Comparison of ENCODE assay signal across 8 cellular contexts in the genomic region with DNA sequence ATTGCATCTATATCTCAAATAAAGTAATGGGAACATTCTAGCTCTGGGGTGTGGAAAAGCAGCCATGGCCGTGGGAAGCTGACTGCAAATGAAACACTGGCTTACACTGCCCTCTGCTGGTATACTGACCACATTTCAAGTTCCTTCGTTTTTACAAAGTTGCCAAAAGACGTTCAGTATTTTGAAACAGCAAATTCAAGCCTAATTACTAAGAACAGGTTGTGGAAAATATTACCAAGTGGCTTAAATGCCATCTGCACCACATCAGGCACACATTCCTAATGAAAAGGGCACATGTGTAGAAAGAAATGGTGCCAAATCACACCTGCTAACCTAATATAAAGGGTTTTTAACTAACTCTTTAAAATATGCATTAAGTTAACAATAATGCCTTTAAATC.
A peak's percentile ranks its signal among the peaks of the same experiment; 100 is the strongest.
DNase-seq lines count a peak whose midpoint lies in the region; ATAC-seq and TF ChIP-seq lines count a peak whose summit lies in the region.

No MANE protein-coding gene starts in this region.

- H3K27ac Mint-ChIP-seq in Caco-2 (ENCODE audit: unreplicated experiment) (no peak overlapping the region), glutamatergic neuron (ENCODE audit: unreplicated experiment) (no peak overlapping the region)
- no peak overlapping the region for H3K27ac Mint-ChIP-seq in activated naive CD4-positive, alpha-beta T cell treated with anti-CD3 and anti-CD28 coated beads, Interleukin-2, amount 10 ng/mL, durations not matched to agents 7 days and 5 days

- no peak overlapping the region for H3K4me3 ChIP-seq in Caco-2 (ENCODE audit: low read depth, low read length)
- H3K4me3 ChIP-seq in OCI-LY7 (ENCODE audit: low read depth, low read length, poor library complexity, severe bottlenecking), result no peak overlapping the region

- POLR2A ChIA-PET in Caco-2 (lab: Charles Lee) (no interaction called here), HEK293T (lab: Yijun Ruan, JAX) (no interaction called here), OCI-LY7 (lab: Charles Lee) (interaction anchor here (0.7 to 1.0 kb wide), 3 partner anchors 87 to 483 kb away, joined by 3 to 4 read pairs (median 3); no protein-coding TSS in a partner anchor)

- H3K79me2 ChIP-seq in OCI-LY7 (ENCODE audit: insufficient read depth, low read depth, low read length), result no peaks in the 10 kb centered on the region

- H3K27me3 Mint-ChIP-seq in Caco-2 (ENCODE audit: insufficient read depth, unreplicated experiment) (peaks cover 3% of the 10 kb centered on the region), glutamatergic neuron (ENCODE audit: unreplicated experiment) (no peaks in the 10 kb centered on the region)
- no peaks in the 10 kb centered on the region for H3K27me3 Mint-ChIP-seq in activated naive CD4-positive, alpha-beta T cell treated with anti-CD3 and anti-CD28 coated beads, Interleukin-2, amount 10 ng/mL, durations not matched to agents 7 days and 5 days

- no peaks in the 10 kb centered on the region for H3K4me1 Mint-ChIP-seq in Caco-2 (ENCODE audit: low read depth, unreplicated experiment)
- no peaks in the 10 kb centered on the region for H3K4me1 Mint-ChIP-seq in activated naive CD4-positive, alpha-beta T cell treated with anti-CD3 and anti-CD28 coated beads, Interleukin-2, amount 10 ng/mL, durations not matched to agents 7 days and 5 days
- H3K4me1 Mint-ChIP-seq in glutamatergic neuron (ENCODE audit: low read depth, unreplicated experiment), result no peaks in the 10 kb centered on the region

- ATAC-seq in GM18870 (IDR thresholded peaks at IDR 0.05; ENCODE audit: unreplicated experiment), result no peak

- H2AFZ ChIP-seq in OCI-LY7 (ENCODE audit: low read length), result no peak overlapping the region

- H3K27me3 ChIP-seq in Caco-2 (replicated peaks; ENCODE audit: control insufficient read depth, insufficient read depth, low read length), result no peaks in the 10 kb centered on the region

- H3K4me1 ChIP-seq in Caco-2 (no peaks in the 10 kb centered on the region), OCI-LY7 (ENCODE audit: insufficient read depth, low read length, poor library complexity, severe bottlenecking) (peaks cover 7% of the 10 kb centered on the region)

- peak in 1 of 2 experiments; percentile 66 for DNase-seq in Caco-2
- peak; percentile 71 for DNase-seq in HEK293T (ENCODE audit: extremely low spot score)
- DNase-seq in OCI-LY7 (ENCODE audit: low spot score), result peak; percentile 60
- peak; percentile 45 for DNase-seq in activated naive CD4-positive, alpha-beta T cell treated with anti-CD3 and anti-CD28 coated beads, Interleukin-2, amount 10 ng/mL, durations not matched to agents 7 days and 5 days
- DNase-seq in glutamatergic neuron, result peak; percentile 46
- peak; percentile 81 for DNase-seq in pons (ENCODE audit: low spot score)
- DNase-seq in ecto neural progenitor cell (ENCODE audit: low spot score), result no peak

- H3K36me3 Mint-ChIP-seq in Caco-2 (ENCODE audit: insufficient read depth, unreplicated experiment) (no peaks in the 10 kb centered on the region), glutamatergic neuron (ENCODE audit: unreplicated experiment) (no peaks in the 10 kb centered on the region)
- no peaks in the 10 kb centered on the region for H3K36me3 Mint-ChIP-seq in activated naive CD4-positive, alpha-beta T cell treated with anti-CD3 and anti-CD28 coated beads, Interleukin-2, amount 10 ng/mL, durations not matched to agents 7 days and 5 days

- intact Hi-C loops in Caco-2 (cut with micrococcal nuclease; ENCODE audit: unreplicated experiment), result loop anchor here (1.0 to 10.0 kb wide), 3 partner anchors 34 to 172 kb away; no protein-coding TSS in a partner anchor
- intact Hi-C loops in OCI-LY7 (cut with micrococcal nuclease; ENCODE audit: unreplicated experiment), result loop anchor here (5.0 to 10.0 kb wide), 2 partner anchors 86 to 172 kb away; partner anchors contain the start of gene JAZF1

- 0 out of 2 replicates have a peak, but pooled peaks cover 4% of the 10 kb centered on the region for H4K20me1 ChIP-seq in OCI-LY7 (ENCODE audit: insufficient read depth, low read length)

- CTCF ChIA-PET in Caco-2 (lab: Charles Lee) (interaction anchor here (0.6 to 2.4 kb wide), 10 partner anchors 16 to 901 kb away, joined by 3 to 46 read pairs (median 4); no protein-coding TSS in a partner anchor), HEK293T (lab: Yijun Ruan, JAX) (interaction anchor here (0.6 to 2.6 kb wide), 11 partner anchors 9 to 918 kb away, joined by 3 to 23 read pairs (median 4); no protein-coding TSS in a partner anchor), OCI-LY7 (lab: Charles Lee; ENCODE audit: unreplicated experiment) (interaction anchor here (0.8 kb wide), 1 partner anchor 35 kb away, joined by 7 read pairs; no protein-coding TSS in a partner anchor)
- CTCF ChIA-PET in activated naive CD4-positive, alpha-beta T cell treated with anti-CD3 and anti-CD28 coated beads, Interleukin-2, amount 10 ng/mL, durations not matched to agents 7 days and 5 days (lab: Charles Lee), result interaction anchor here (0.7 to 5.5 kb wide), 20 partner anchors 9 to 901 kb away, joined by 3 to 43 read pairs (median 4); no protein-coding TSS in a partner anchor

- TF ChIP-seq CTCF in Caco-2 (IDR thresholded peaks at IDR 0.05; ENCODE audit: insufficient read depth in 1 of 2, low read depth in 1 of 2, low read length in 1 of 2, severe bottlenecking in 1 of 2, unreplicated experiment in 1 of 2) (peak; percentile 80 to 84), OCI-LY7 (conservative IDR thresholded peaks at IDR 0.05; ENCODE audit: low read length) (peak; percentile 97), glutamatergic neuron (IDR thresholded peaks at IDR 0.05; ENCODE audit: partially characterized antibody, unreplicated experiment) (peak; percentile 94)

- no peak overlapping the region for H3K27ac ChIP-seq in OCI-LY7 (ENCODE audit: low read depth, low read length, poor library complexity, severe bottlenecking)

- H3K9me2 ChIP-seq in OCI-LY7 (ENCODE audit: insufficient read depth, low read length), result no peaks in the 10 kb centered on the region

- no peak overlapping the region for H3K4me2 ChIP-seq in OCI-LY7 (ENCODE audit: low read length)

- H3K36me3 ChIP-seq in Caco-2 (ENCODE audit: control insufficient read depth, insufficient read depth, low read length), result no peaks in the 10 kb centered on the region
- H3K36me3 ChIP-seq in OCI-LY7 (ENCODE audit: insufficient read depth, low read length), result no peaks in the 10 kb centered on the region; the same call in 1 of the 2 replicates

- H3K9me3 Mint-ChIP-seq in Caco-2 (ENCODE audit: unreplicated experiment) (no peaks in the 10 kb centered on the region), glutamatergic neuron (ENCODE audit: unreplicated experiment) (no peaks in the 10 kb centered on the region)
- no peaks in the 10 kb centered on the region for H3K9me3 Mint-ChIP-seq in activated naive CD4-positive, alpha-beta T cell treated with anti-CD3 and anti-CD28 coated beads, Interleukin-2, amount 10 ng/mL, durations not matched to agents 7 days and 5 days

- no TSS peak for BruUV-seq in Caco-2 (replicated peaks; lab: Mats Ljungman, UMichigan)
- BruUV-seq in OCI-LY7 (replicated peaks; lab: Mats Ljungman, UMichigan), result no TSS peak

- H3K9me3 ChIP-seq in Caco-2 (no peaks in the 10 kb centered on the region), OCI-LY7 (ENCODE audit: low read length) (no peaks in the 10 kb centered on the region)

- H3K4me3 Mint-ChIP-seq in Caco-2 (ENCODE audit: unreplicated experiment) (no peak overlapping the region), glutamatergic neuron (ENCODE audit: unreplicated experiment) (no peak overlapping the region)
- no peak overlapping the region for H3K4me3 Mint-ChIP-seq in activated naive CD4-positive, alpha-beta T cell treated with anti-CD3 and anti-CD28 coated beads, Interleukin-2, amount 10 ng/mL, durations not matched to agents 7 days and 5 days

TF ChIP-seq in HEK293T, 16 proteins besides CTCF, POLR2A, EP300 and RAD21:
- no peak for TF ChIP-seq FOXM1 (IDR thresholded peaks at IDR 0.05; ENCODE audit: borderline replicate concordance)
- no peak for TF ChIP-seq TARDBP (IDR thresholded peaks at IDR 0.05)
- TF ChIP-seq HDGF (IDR thresholded peaks at IDR 0.05; ENCODE audit: borderline replicate concordance), result no peak
- TF ChIP-seq CTBP1 (IDR thresholded peaks at IDR 0.05; ENCODE audit: borderline replicate concordance), result no peak
- no peak for TF ChIP-seq ZNF384 (IDR thresholded peaks at IDR 0.05)
- TF ChIP-seq FOXA1 (IDR thresholded peaks at IDR 0.05), result no peak
- TF ChIP-seq SUZ12 (IDR thresholded peaks at IDR 0.05), result no peak
- no peak for TF ChIP-seq FOXK2 (IDR thresholded peaks at IDR 0.05)
